In genomic region chr7:106316947-106317346, GRCh38 we compare ENCODE assay signal across 27 cellular contexts.
"Had no signal": no experiment of that assay in that cellular context is flagged by ENCODE, and none has a peak within 500 bp of the region (broad histone marks: within the 10 kb centered on the region; RNA-seq: fewer than 3 reads in every experiment).

No MANE protein-coding gene starts in this region.

- H3K9me3 ChIP-seq: stomach, suprapubic skin, testis, thoracic aorta, thyroid gland, tibial artery, tibial nerve, transverse colon, upper lobe of left lung, upper lobe of right lung, uterus, vagina had no signal

- H3K36me3 Mint-ChIP-seq: stimulated activated effector memory CD8-positive, alpha-beta T cell treated with anti-CD3 and anti-CD28 coated beads, Interleukin-12 subunit alpha, Interleukin-12 subunit beta, amount 100 ng/mL, for 72 hours; stimulated activated memory B cell treated with anti-CD40 and anti-IgM and Interleukin-4, amounts not matched to agents 10 μg/mL and 1 μg/mL and 100 μg/mL, for 72 hours; stimulated activated naive B cell treated with anti-CD40 and anti-IgM and Interleukin-4, amounts not matched to agents 10 μg/mL and 1 μg/mL and 100 μg/mL, for 72 hours; type B pancreatic cell had no signal

- H3K27ac ChIP-seq: stomach, suprapubic skin, testis, thoracic aorta, thyroid gland, tibial artery, tibial nerve, transverse colon, upper lobe of left lung, upper lobe of right lung, uterus, vagina had no signal

- H3K4me3 ChIP-seq: stomach, suprapubic skin, testis, thoracic aorta, thyroid gland, tibial artery, tibial nerve, transverse colon, upper lobe of left lung, upper lobe of right lung, uterus, vagina had no signal

- H3K4me3 Mint-ChIP-seq: stimulated activated effector memory CD8-positive, alpha-beta T cell treated with anti-CD3 and anti-CD28 coated beads, Interleukin-12 subunit alpha, Interleukin-12 subunit beta, amount 100 ng/mL, for 72 hours; stimulated activated memory B cell treated with anti-CD40 and anti-IgM and Interleukin-4, amounts not matched to agents 10 μg/mL and 1 μg/mL and 100 μg/mL, for 72 hours; stimulated activated naive B cell treated with anti-CD40 and anti-IgM and Interleukin-4, amounts not matched to agents 10 μg/mL and 1 μg/mL and 100 μg/mL, for 72 hours; stimulated activated naive CD8-positive, alpha-beta T cell treated with anti-CD3 and anti-CD28 coated beads, Interleukin-15, amount 100 ng/mL, for 72 hours; stimulated activated naive CD8-positive, alpha-beta T cell treated with anti-CD3 and anti-CD28 coated beads, Interleukin-15, Interleukin-2, amounts not matched to agents 100 ng/mL and 50 ng/mL, for 24 hours; type B pancreatic cell had no signal

- H3K4me1 ChIP-seq: stomach, suprapubic skin, testis, thyroid gland, tibial artery, tibial nerve, upper lobe of left lung, upper lobe of right lung, uterus, vagina had no signal

- H3K9me3 Mint-ChIP-seq: stimulated activated effector memory CD8-positive, alpha-beta T cell treated with anti-CD3 and anti-CD28 coated beads, Interleukin-12 subunit alpha, Interleukin-12 subunit beta, amount 100 ng/mL, for 72 hours; stimulated activated memory B cell treated with anti-CD40 and anti-IgM and Interleukin-4, amounts not matched to agents 10 μg/mL and 1 μg/mL and 100 μg/mL, for 72 hours; type B pancreatic cell had no signal

- H3K36me3 ChIP-seq: stomach, suprapubic skin, thoracic aorta, thyroid gland, tibial artery, tibial nerve, transverse colon, upper lobe of left lung, upper lobe of right lung, uterus, vagina had no signal

- H3K27me3 ChIP-seq: suprapubic skin, testis, thyroid gland, tibial artery, tibial nerve, transverse colon, upper lobe of left lung, upper lobe of right lung, uterus, vagina had no signal

- H3K27ac Mint-ChIP-seq: stimulated activated effector memory CD8-positive, alpha-beta T cell treated with anti-CD3 and anti-CD28 coated beads, Interleukin-12 subunit alpha, Interleukin-12 subunit beta, amount 100 ng/mL, for 72 hours; stimulated activated memory B cell treated with anti-CD40 and anti-IgM and Interleukin-4, amounts not matched to agents 10 μg/mL and 1 μg/mL and 100 μg/mL, for 72 hours; stimulated activated naive B cell treated with anti-CD40 and anti-IgM and Interleukin-4, amounts not matched to agents 10 μg/mL and 1 μg/mL and 100 μg/mL, for 72 hours; stimulated activated naive CD8-positive, alpha-beta T cell treated with anti-CD3 and anti-CD28 coated beads, Interleukin-15, amount 100 ng/mL, for 72 hours; stimulated activated naive CD8-positive, alpha-beta T cell treated with anti-CD3 and anti-CD28 coated beads, Interleukin-15, Interleukin-2, amounts not matched to agents 100 ng/mL and 50 ng/mL, for 24 hours; type B pancreatic cell had no signal

- ATAC-seq: stimulated activated effector memory CD8-positive, alpha-beta T cell treated with anti-CD3 and anti-CD28 coated beads, Interleukin-12 subunit alpha, Interleukin-12 subunit beta, amount 100 ng/mL, for 72 hours; stimulated activated memory B cell treated with anti-CD40 and anti-IgM and Interleukin-4, amounts not matched to agents 10 μg/mL and 1 μg/mL and 100 μg/mL, for 72 hours; stimulated activated naive B cell treated with anti-CD40 and anti-IgM and Interleukin-4, amounts not matched to agents 10 μg/mL and 1 μg/mL and 100 μg/mL, for 72 hours; stimulated activated naive CD8-positive, alpha-beta T cell treated with anti-CD3 and anti-CD28 coated beads, Interleukin-15, amount 100 ng/mL, for 72 hours; stimulated activated naive CD8-positive, alpha-beta T cell treated with anti-CD3 and anti-CD28 coated beads, Interleukin-15, Interleukin-2, amounts not matched to agents 100 U/mL and 50 U/mL, for 24 hours; upper lobe of right lung had no signal

- DNase-seq: stimulated activated CD4-positive, alpha-beta T cell treated with anti-CD3 and anti-CD28 coated beads, Interleukin-2, amount 100 ng/mL, for 48 hours; stimulated activated CD4-positive, alpha-beta T cell treated with anti-CD3 and anti-CD28 coated beads, Interleukin-4, amount 100 ng/mL, for 1 hour; stimulated activated CD4-positive, alpha-beta T cell treated with anti-CD3 and anti-CD28 coated beads, Interleukin-4, amount 100 ng/mL, for 24 hours; stimulated activated CD4-positive, alpha-beta T cell treated with anti-CD3 and anti-CD28 coated beads, Interleukin-4, amount 100 ng/mL, for 4 hours; stimulated activated CD8-positive, alpha-beta memory T cell treated with anti-CD3 and anti-CD28 coated beads, Interleukin-4, amount 100 ng/mL, for 48 hours; stimulated activated naive B cell treated with anti-CD40 and anti-IgM and Interleukin-4, amounts not matched to agents 10 μg/mL and 1 μg/mL and 100 μg/mL, for 72 hours; stimulated activated naive CD4-positive, alpha-beta T cell; stimulated activated naive CD4-positive, alpha-beta T cell treated with Interleukin-2 at 50 U/mL for 16 hours; stimulated activated naive CD8-positive, alpha-beta T cell treated with anti-CD3 and anti-CD28 coated beads, Interleukin-15, amount 100 ng/mL, for 72 hours; stimulated activated naive CD8-positive, alpha-beta T cell treated with anti-CD3 and anti-CD28 coated beads, Interleukin-15, Interleukin-2, amounts not matched to agents 100 U/mL and 50 U/mL, for 24 hours; stomach; substantia nigra; testis; thyroid gland; tibial artery; transverse colon; upper lobe of left lung; upper lobe of right lung; uterus had no signal
